1 cellular context compared by ENCODE assay signal in the genomic region with DNA sequence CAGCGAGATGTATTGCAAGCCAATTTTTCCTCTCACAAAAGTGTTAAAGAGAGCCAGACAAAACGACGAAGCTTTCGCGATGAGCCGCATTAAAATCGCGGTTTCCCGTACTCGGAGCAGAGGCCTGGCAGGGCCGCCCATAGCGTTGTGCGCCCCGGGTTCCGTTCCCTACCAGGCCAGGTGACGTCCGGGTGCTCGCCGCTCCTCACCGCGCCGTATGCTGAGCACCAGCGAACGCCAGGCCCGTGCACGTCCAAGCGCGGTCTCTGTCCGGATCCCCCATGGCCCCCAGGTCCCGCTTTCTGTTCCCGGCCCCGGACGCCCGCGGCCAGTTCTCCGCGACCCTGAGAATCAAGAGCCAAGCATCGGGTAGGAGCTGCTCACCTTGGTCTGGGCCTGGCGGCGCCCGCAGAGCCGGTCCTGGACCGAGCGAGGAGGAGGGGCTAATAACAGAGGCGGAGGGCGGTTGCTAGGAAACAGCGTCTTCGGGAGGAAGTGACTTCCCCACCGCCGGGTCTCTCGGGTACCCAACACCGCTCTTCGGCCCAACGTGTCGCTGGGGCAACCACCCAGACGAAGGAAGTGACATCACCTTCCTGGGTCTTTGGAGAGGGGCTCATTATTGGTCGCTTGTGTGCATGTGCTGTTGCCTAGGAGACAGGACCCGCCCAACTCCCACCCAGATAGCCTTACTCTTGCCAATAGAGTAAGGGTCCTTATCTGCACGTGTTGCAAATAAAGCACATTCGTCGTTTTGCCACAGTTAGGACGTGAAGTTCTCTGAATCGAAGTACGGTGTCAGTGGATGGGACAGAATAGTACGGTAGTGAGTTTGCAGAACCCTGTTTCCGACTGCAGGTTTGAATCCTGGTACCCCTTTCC.
TF ChIP-seq lines count a peak whose summit lies in the region.

A gene (minus strand): TSS at position 579 of the 882 bp plus-strand sequence. CDS start 1,115 bp downstream, outside the sequence.

TF ChIP-seq in GM12878, 131 proteins besides CTCF, POLR2A, EP300 and RAD21 (continued from another document):
- TF ChIP-seq SREBF1 (IDR thresholded peaks at IDR 0.05; ENCODE audit: low read length) = no peak
- no peak for TF ChIP-seq SRF (IDR thresholded peaks at IDR 0.05; ENCODE audit: low read depth in 2 of 2, low read length in 2 of 2)
- no peak for TF ChIP-seq FOXM1 (IDR thresholded peaks at IDR 0.05; ENCODE audit: low read depth, low read length)
- TF ChIP-seq DPF2 (IDR thresholded peaks at IDR 0.05) = 0 out of 2 replicates have a peak, but pooled peaks have one; percentile 21
- TF ChIP-seq, protein P1, sequence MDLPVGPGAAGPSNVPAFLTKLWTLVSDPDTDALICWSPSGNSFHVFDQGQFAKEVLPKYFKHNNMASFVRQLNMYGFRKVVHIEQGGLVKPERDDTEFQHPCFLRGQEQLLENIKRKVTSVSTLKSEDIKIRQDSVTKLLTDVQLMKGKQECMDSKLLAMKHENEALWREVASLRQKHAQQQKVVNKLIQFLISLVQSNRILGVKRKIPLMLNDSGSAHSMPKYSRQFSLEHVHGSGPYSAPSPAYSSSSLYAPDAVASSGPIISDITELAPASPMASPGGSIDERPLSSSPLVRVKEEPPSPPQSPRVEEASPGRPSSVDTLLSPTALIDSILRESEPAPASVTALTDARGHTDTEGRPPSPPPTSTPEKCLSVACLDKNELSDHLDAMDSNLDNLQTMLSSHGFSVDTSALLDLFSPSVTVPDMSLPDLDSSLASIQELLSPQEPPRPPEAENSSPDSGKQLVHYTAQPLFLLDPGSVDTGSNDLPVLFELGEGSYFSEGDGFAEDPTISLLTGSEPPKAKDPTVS (IDR thresholded peaks at IDR 0.05; ENCODE audit: low read depth, low read length) = no peak
- TF ChIP-seq, protein P2, sequence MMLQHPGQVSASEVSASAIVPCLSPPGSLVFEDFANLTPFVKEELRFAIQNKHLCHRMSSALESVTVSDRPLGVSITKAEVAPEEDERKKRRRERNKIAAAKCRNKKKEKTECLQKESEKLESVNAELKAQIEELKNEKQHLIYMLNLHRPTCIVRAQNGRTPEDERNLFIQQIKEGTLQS (IDR thresholded peaks at IDR 0.05; ENCODE audit: borderline replicate concordance, extremely low read depth, low read depth, low read length) = no peak
- no peak for TF ChIP-seq HDAC6 (IDR thresholded peaks at IDR 0.05; ENCODE audit: unreplicated experiment)
- TF ChIP-seq RELA (IDR thresholded peaks at IDR 0.05; ENCODE audit: borderline replicate concordance, partially characterized antibody) = no peak
- TF ChIP-seq STAT1 (conservative IDR thresholded peaks at IDR 0.05) = no peak
- TF ChIP-seq SUZ12 (IDR thresholded peaks at IDR 0.05; ENCODE audit: unreplicated experiment) = no peak
- TF ChIP-seq CEBPB (IDR thresholded peaks at IDR 0.05; ENCODE audit: borderline replicate concordance in 1 of 2, low read depth in 2 of 2, low read length in 2 of 2) = no peak
- TF ChIP-seq SIX5 (IDR thresholded peaks at IDR 0.05; ENCODE audit: low read depth, low read length, severe bottlenecking) = peak; percentile 26
- no peak for TF ChIP-seq PAX5 (IDR thresholded peaks at IDR 0.05; ENCODE audit: borderline replicate concordance, low read depth, low read length)
- TF ChIP-seq MTA3 (IDR thresholded peaks at IDR 0.05; ENCODE audit: borderline replicate concordance, low read length) = no peak
- TF ChIP-seq NR2F1 (conservative IDR thresholded peaks at IDR 0.05) = no peak
- TF ChIP-seq HDAC2 (IDR thresholded peaks at IDR 0.05) = no peak
- TF ChIP-seq SPI1 (IDR thresholded peaks at IDR 0.05; ENCODE audit: borderline replicate concordance, insufficient read depth, low read depth, low read length) = peak; percentile 83
- no peak for TF ChIP-seq RB1 (IDR thresholded peaks at IDR 0.05; ENCODE audit: borderline replicate concordance)
